Comparison of ENCODE assay signal across 22 cellular contexts in the genomic region with DNA sequence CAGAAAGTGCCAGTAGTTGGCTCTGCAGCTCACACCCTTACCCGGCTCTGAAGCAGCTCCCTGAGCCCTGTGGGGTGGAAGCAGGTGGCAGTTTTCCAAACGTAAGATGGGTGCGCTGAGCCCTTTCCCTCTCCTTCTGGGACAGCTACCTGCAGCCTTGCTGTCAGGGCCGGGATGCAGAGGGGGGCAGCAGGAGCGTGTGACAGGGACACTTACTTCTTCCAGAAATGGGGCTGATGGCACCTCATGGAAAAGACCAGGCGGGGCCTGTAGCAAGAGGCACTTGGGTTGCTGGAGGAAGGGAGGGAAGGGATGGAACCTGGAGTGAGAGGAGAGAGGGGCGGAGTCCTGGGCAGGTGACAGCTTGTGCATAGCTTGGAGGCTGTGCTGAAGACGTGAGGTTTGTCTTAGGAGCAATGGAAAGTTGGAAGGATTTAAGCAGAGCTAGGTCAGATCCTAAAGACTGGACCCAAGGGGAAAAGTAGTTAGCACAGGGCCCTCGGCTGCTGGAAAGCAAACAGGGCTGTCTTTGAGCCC.
"Had no signal": no experiment of that assay in that cellular context is flagged by ENCODE, and none has a peak within 500 bp of the region (broad histone marks: within the 10 kb centered on the region; RNA-seq: fewer than 3 reads in every experiment).

No MANE protein-coding gene starts in this region.

- H3K27ac ChIP-seq: dorsolateral prefrontal cortex, epithelial cell of prostate, heart right ventricle, parathyroid adenoma, right lobe of liver, skin epidermis, tibial artery had no signal

- ATAC-seq: activated T-helper 17 cell treated with anti-CD3 and anti-CD28 coated beads, Interleukin-2, amount 50 U/mL, for 72 hours; heart right ventricle; left lobe of liver; right lobe of liver; stimulated activated effector memory CD8-positive, alpha-beta T cell treated with anti-CD3 and anti-CD28 coated beads, Interleukin-12 subunit alpha, Interleukin-12 subunit beta, amount 100 ng/mL, for 72 hours; stimulated activated naive CD8-positive, alpha-beta T cell treated with anti-CD3 and anti-CD28 coated beads, Interleukin-15, amount 100 ng/mL, for 72 hours had no signal

- H3K9me3 ChIP-seq: heart right ventricle, right lobe of liver, tibial artery had no signal

- H3K4me3 ChIP-seq: dorsolateral prefrontal cortex, heart right ventricle, right lobe of liver, skin epidermis, tibial artery had no signal

- H3K4me1 ChIP-seq: parathyroid adenoma, right lobe of liver, tibial artery had no signal

- H3K27me3 ChIP-seq: right lobe of liver had no signal

- H3K36me3 ChIP-seq: heart right ventricle, right lobe of liver, tibial artery had no signal

- DNase-seq: activated CD4-positive, alpha-beta T cell treated with anti-CD3 and anti-CD28 coated beads, Interleukin-2, amount 50 U/mL, for 4 hours; activated CD8-positive, alpha-beta memory T cell treated with anti-CD3 and anti-CD28 coated beads for 24 hours; activated CD8-positive, alpha-beta memory T cell treated with anti-CD3 and anti-CD28 coated beads, Interleukin-2, amount 50 U/mL, for 4 hours; activated naive CD4-positive, alpha-beta T cell; activated T-cell treated with anti-CD3 and anti-CD28 coated beads, Interleukin-2, amount 50 U/mL, for 24 hours; heart right ventricle; kidney; mammary epithelial cell; midbrain; nucleus accumbens; right lobe of liver; stimulated activated CD4-positive, alpha-beta T cell treated with anti-CD3 and anti-CD28 coated beads, Interleukin-2, amount 100 ng/mL, for 24 hours; stimulated activated naive CD8-positive, alpha-beta T cell treated with anti-CD3 and anti-CD28 coated beads, Interleukin-15, amount 100 ng/mL, for 72 hours; T-helper 9 cell; tibial artery had no signal
